ENCODE assay signal across 10 cellular contexts in the genomic region with DNA sequence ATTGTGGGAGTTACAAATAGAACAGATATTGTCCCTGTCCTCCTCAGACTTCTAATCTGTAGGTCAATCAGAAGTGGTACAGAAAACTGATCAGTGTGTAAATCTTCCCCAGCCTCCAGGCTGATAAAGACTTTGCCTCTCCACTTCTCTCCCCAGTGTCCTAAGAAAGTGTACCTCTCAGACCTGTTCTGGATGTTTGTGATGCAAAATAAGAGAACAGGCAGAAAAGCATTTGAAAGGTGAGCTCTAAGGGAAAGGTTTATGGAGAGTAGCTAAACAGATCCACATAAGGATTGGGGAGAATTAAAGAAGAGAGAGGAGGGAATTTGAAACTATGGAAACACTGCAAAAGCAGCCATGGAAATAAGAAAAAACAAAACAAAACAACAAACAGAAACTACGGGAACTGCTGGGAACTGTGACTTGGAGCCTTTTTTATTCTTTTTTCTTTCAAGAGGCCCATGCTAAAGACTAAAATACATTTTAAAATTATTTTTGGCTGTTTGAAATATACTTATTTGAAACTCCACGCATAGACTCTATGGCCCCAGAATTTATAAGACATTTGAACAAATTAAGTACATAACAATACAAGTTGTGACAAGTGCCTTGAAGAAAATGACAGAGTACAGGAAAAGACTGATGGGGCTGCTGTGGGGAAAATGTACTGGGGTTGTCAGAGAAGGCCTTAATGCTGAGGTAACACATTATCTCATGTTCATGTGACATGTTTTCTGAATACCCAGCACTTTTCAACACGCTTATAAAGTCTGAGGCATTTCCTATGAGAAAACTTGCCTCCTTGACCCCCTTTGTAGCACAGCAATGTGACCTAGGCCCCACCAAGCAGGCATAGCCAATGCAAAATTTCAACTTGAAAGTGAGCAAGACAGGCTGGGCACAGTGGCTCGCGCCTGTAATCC. TPM values are rescaled to one million over a fixed set of nuclear protein-coding genes. Genes with fewer than 3 reads are reported as not detected.
DNase-seq lines count a peak whose midpoint lies in the region; ATAC-seq and TF ChIP-seq lines count a peak whose summit lies in the region.
"Had no signal": no experiment of that assay in that cellular context is flagged by ENCODE, and none has a peak within 500 bp of the region (broad histone marks: within the 10 kb centered on the region; RNA-seq: fewer than 3 reads in every experiment).

No MANE protein-coding gene starts in this region.

- no peak for TF ChIP-seq RAD21 in neural cell (conservative IDR thresholded peaks at IDR 0.05)

- TF ChIP-seq CTCF in esophagus muscularis mucosa (IDR thresholded peaks at IDR 0.05) = no peak
- no peak for TF ChIP-seq CTCF in neural cell (IDR thresholded peaks at IDR 0.05; ENCODE audit: poor library complexity, severe bottlenecking)

- H3K4me1 Mint-ChIP-seq in T-helper 17 cell = peaks cover 31% of the 10 kb centered on the region

- WGBS in esophagus muscularis mucosa = 62% methylated on average over 5 of the region's 5 CpGs

- H3K27me3 ChIP-seq in esophagus muscularis mucosa (no peaks in the 10 kb centered on the region), neural cell (ENCODE audit: insufficient read depth, low read depth, low read length) (no peaks in the 10 kb centered on the region)

- no peaks in the 10 kb centered on the region for H3K9me3 ChIP-seq in T-helper 17 cell (ENCODE audit: control insufficient read depth, low read length, poor library complexity, severe bottlenecking)
- H3K9me3 ChIP-seq in esophagus muscularis mucosa = no peaks in the 10 kb centered on the region
- no peaks in the 10 kb centered on the region for H3K9me3 ChIP-seq in neural cell (ENCODE audit: low read length)

- no peaks in the 10 kb centered on the region for H3K79me2 ChIP-seq in neural cell (replicated peaks; ENCODE audit: insufficient read depth, low read length)

- H3K9ac ChIP-seq in neural cell (ENCODE audit: low read length) = no peak overlapping the region

- peaks cover 12% of the 10 kb centered on the region for H3K36me3 Mint-ChIP-seq in T-helper 17 cell (ENCODE audit: low read depth)

- intact Hi-C loops in esophagus muscularis mucosa (cut with DNase I) = loop anchor here (5.0 kb wide), 1 partner anchor 40 kb away; no protein-coding TSS in a partner anchor
- intact Hi-C loops in Right ventricle myocardium superior (cut with DNase I) = no loop called here

- no peaks in the 10 kb centered on the region for H3F3A ChIP-seq in neural cell (ENCODE audit: insufficient read depth, low read length, poor library complexity, severe bottlenecking)

- H3K36me3 ChIP-seq in esophagus muscularis mucosa (peaks cover 0 to 39% (median 13%) of the 10 kb centered on the region in 4 donors), neural cell (ENCODE audit: insufficient read depth, low read length) (no peaks in the 10 kb centered on the region)

- H3K9me2 ChIP-seq in neural cell (ENCODE audit: insufficient read depth, low read length) = no peaks in the 10 kb centered on the region

- H3K27ac ChIP-seq in esophagus muscularis mucosa (replicated peaks in 1 of 4) (peak overlapping the region in 3 of 4 donors; percentile 9 to 18 (median 15)), neural cell (ENCODE audit: low read length) (no peak overlapping the region)

- no peak for TF ChIP-seq POLR2A in esophagus muscularis mucosa (IDR thresholded peaks at IDR 0.05; ENCODE audit: low read depth)

- no peak for ATAC-seq in T-helper 17 cell
- no peak for ATAC-seq in Right ventricle myocardium superior (ENCODE audit: poor library complexity)

- H3K4me3 ChIP-seq in esophagus muscularis mucosa (no peak overlapping the region), neural cell (ENCODE audit: low read length) (no peak overlapping the region)

- DNase-seq in ELF-1 (ENCODE audit: low read depth, low spot score) (peak; percentile 37), T-helper 17 cell (no peak), esophagus muscularis mucosa (ENCODE audit: extremely low spot score) (no peak), NOMO-1 (lab: John Stamatoyannopoulos, UW; ENCODE audit: unreplicated experiment in 2 of 2) (no peak), Right ventricle myocardium superior (no peak)
- DNase-seq in activated effector memory CD4-positive, alpha-beta T cell treated with Interleukin-2 at 50 U/mL for 16 hours = no peak
- DNase-seq in activated CD4-positive, CD25-positive, alpha-beta regulatory T cell (lab: John Stamatoyannopoulos, UW) = no peak
- DNase-seq: NCI-H2171 had no signal

- no peak overlapping the region for H3K4me2 ChIP-seq in neural cell (ENCODE audit: low read length)

- H3K4me1 ChIP-seq in esophagus muscularis mucosa = peaks cover 0 to 16% (median 9%) of the 10 kb centered on the region in 4 donors

- H3K27me3 Mint-ChIP-seq in T-helper 17 cell = no peaks in the 10 kb centered on the region

- no peak overlapping the region for H3K4me3 Mint-ChIP-seq in T-helper 17 cell
- H3K4me3 Mint-ChIP-seq: CD14-positive monocyte had no signal

- no peak overlapping the region for H2AFZ ChIP-seq in neural cell (ENCODE audit: low read depth, low read length)

- H3K27ac Mint-ChIP-seq in T-helper 17 cell = peak overlapping the region; percentile 63

- TF ChIP-seq EP300 in esophagus muscularis mucosa (IDR thresholded peaks at IDR 0.05) (no peak), neural cell (conservative IDR thresholded peaks at IDR 0.05; ENCODE audit: poor library complexity, severe bottlenecking) (peak; percentile 52)

- no peaks in the 10 kb centered on the region for H4K20me1 ChIP-seq in neural cell (ENCODE audit: insufficient read depth)

TF ChIP-seq in neural cell, 6 proteins besides CTCF, POLR2A, EP300 and RAD21:
- TF ChIP-seq POLR2AphosphoS5 (IDR thresholded peaks at IDR 0.05) (no peak), EZH2 (IDR thresholded peaks at IDR 0.05; ENCODE audit: borderline replicate concordance, insufficient read depth, low read length, poor library complexity, severe bottlenecking) (no peak), SMC3 (conservative IDR thresholded peaks at IDR 0.05; ENCODE audit: poor library complexity) (no peak), MXI1 (conservative IDR thresholded peaks at IDR 0.05; ENCODE audit: poor library complexity, severe bottlenecking) (no peak), TAF1 (IDR thresholded peaks at IDR 0.05; ENCODE audit: low read depth) (no peak)
- TF ChIP-seq, protein P1, sequence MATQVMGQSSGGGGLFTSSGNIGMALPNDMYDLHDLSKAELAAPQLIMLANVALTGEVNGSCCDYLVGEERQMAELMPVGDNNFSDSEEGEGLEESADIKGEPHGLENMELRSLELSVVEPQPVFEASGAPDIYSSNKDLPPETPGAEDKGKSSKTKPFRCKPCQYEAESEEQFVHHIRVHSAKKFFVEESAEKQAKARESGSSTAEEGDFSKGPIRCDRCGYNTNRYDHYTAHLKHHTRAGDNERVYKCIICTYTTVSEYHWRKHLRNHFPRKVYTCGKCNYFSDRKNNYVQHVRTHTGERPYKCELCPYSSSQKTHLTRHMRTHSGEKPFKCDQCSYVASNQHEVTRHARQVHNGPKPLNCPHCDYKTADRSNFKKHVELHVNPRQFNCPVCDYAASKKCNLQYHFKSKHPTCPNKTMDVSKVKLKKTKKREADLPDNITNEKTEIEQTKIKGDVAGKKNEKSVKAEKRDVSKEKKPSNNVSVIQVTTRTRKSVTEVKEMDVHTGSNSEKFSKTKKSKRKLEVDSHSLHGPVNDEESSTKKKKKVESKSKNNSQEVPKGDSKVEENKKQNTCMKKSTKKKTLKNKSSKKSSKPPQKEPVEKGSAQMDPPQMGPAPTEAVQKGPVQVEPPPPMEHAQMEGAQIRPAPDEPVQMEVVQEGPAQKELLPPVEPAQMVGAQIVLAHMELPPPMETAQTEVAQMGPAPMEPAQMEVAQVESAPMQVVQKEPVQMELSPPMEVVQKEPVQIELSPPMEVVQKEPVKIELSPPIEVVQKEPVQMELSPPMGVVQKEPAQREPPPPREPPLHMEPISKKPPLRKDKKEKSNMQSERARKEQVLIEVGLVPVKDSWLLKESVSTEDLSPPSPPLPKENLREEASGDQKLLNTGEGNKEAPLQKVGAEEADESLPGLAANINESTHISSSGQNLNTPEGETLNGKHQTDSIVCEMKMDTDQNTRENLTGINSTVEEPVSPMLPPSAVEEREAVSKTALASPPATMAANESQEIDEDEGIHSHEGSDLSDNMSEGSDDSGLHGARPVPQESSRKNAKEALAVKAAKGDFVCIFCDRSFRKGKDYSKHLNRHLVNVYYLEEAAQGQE (IDR thresholded peaks at IDR 0.05; ENCODE audit: borderline replicate concordance) = no peak

RNA-seq across cellular contexts. Expression of a gene that starts 51.2 kb away (rescaled TPM):
- total RNA-seq in T-helper 17 cell = 10 to 100 TPM; 52.3 to 59.9 TPM
- total RNA-seq in esophagus muscularis mucosa = 10 to 100 TPM; 14.9 to 29.7 (median 23.9) TPM
- 0.18 and 0.69 TPM in 2 replicates for polyA plus RNA-seq in neural cell
- polyA minus RNA-seq in neural cell = 0.24 and 0.58 TPM in 2 replicates
- total RNA-seq in Right ventricle myocardium superior = 1.5 TPM
